Comparison of ENCODE assay signal across 8 cellular contexts in the genomic region with DNA sequence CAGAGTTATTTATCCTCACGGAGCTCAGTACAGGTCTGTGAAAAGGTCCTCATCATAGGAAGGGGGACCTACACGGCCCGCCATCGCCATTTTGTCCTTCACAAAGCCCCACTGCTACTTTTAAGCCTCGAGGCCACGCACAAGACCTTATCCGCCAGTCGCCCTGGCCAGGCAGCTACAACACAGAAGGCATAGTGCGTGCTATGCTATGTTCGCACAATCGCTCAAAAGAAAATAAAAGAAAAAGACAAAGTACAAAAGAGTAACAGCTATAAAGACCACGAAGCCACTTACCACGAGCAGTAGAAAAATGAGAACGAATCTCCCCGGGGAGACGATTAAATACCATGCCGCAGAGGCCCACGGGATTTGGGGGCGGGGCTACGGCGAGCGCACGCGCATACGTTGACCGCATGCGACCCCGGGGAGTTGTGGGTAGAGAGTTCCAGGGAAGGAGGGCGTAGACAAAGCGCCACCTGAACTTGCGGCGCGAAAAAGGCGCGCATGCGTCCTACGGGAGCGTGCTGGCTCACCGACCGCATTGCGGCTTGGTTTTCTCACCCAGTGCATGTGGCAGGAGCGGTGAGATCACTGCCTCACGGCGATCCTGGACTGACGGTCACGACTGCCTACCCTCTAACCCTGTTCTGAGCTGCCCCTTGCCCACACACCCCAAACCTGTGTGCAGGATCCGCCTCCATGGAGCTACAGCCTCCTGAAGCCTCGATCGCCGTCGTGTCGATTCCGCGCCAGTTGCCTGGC. TPM values are rescaled to one million over a fixed set of nuclear protein-coding genes. Genes with fewer than 3 reads are reported as not detected.
DNase-seq lines count a peak whose midpoint lies in the region; ATAC-seq, FAIRE-seq and TF ChIP-seq lines count a peak whose summit lies in the region.

No MANE protein-coding gene starts in this region.

- DNase-seq in GM12892 (ENCODE audit: insufficient read length) (peak; percentile 83), NCI-H1436 treated with DMSO at 0.1 percent for 48 hours (lab: John Stamatoyannopoulos, UW) (peak; percentile 88), T follicular helper cell (ENCODE audit: low read depth) (peak; percentile 94), amniotic epithelial cell (ENCODE audit: low read depth) (peak; percentile 96), heart right ventricle (peak; percentile 96), progenitor cell of endocrine pancreas (ENCODE audit: low spot score, unreplicated experiment) (peak; percentile 96), ureter (ENCODE audit: low spot score) (peak; percentile 98)

- peak overlapping the region; percentile 51 to 98 (median 68) for H3K4me3 ChIP-seq in heart right ventricle

- no peaks in the 10 kb centered on the region for H3K9me3 ChIP-seq in heart right ventricle

- peaks cover 55% of the 10 kb centered on the region for H3K4me1 Mint-ChIP-seq in progenitor cell of endocrine pancreas (ENCODE audit: low read depth)

- peak overlapping the region; percentile 1 to 88 (median 77) for H3K27ac ChIP-seq in heart right ventricle

- TF ChIP-seq POLR2A in GM12892 (IDR thresholded peaks at IDR 0.05; ENCODE audit: low read depth, low read length), result peak; percentile 100

- peaks cover 12 to 49% (median 29%) of the 10 kb centered on the region in 9 donors for H3K4me1 ChIP-seq in heart right ventricle

- peak; percentile 98 for FAIRE-seq in GM12892 (lab: Jason Lieb, UNC)

- WGBS in heart right ventricle, 2 donors, result 0% methylated on average over 54 of the region's 54 CpGs

- peak; percentile 91 for ATAC-seq in HG02840 (IDR thresholded peaks at IDR 0.05; ENCODE audit: low FRiP score, unreplicated experiment)
- peak; percentile 97 to 99 (median 99) for ATAC-seq in heart right ventricle

- H3K4me3 Mint-ChIP-seq in progenitor cell of endocrine pancreas (ENCODE audit: low read depth), result peak overlapping the region; percentile 98

- H3K36me3 ChIP-seq in heart right ventricle, result peaks cover 0 to 39% (median 29%) of the 10 kb centered on the region in 9 donors

- H3K36me3 Mint-ChIP-seq in progenitor cell of endocrine pancreas (ENCODE audit: insufficient read depth), result peaks cover 29% of the 10 kb centered on the region

- no peaks in the 10 kb centered on the region for H3K9me3 Mint-ChIP-seq in progenitor cell of endocrine pancreas (ENCODE audit: low read depth)

- no peaks in the 10 kb centered on the region for H3K27me3 Mint-ChIP-seq in progenitor cell of endocrine pancreas

- intact Hi-C loops in heart right ventricle (cut with DNase I), result loop anchor here in 4 of 10 donors (2.0 to 10.0 kb wide), 4 partner anchors 15 to 281 kb away; partner anchors contain the start of genes TMEM179B (in 2 of the 4), EEF1G (in 1 of the 4) and TUT1 (in 1 of the 4)

- H3K27ac Mint-ChIP-seq in progenitor cell of endocrine pancreas, result peak overlapping the region; percentile 99

- TF ChIP-seq CTCF in heart right ventricle (IDR thresholded peaks at IDR 0.05) (no peak), progenitor cell of endocrine pancreas (IDR thresholded peaks at IDR 0.05; ENCODE audit: unreplicated experiment) (no peak)

- H3K27me3 ChIP-seq in heart right ventricle, result no peaks in the 10 kb centered on the region

RNA-seq across cellular contexts. Expression of gene WDR74, which starts 16.4 kb away (rescaled TPM):
- polyA plus RNA-seq in GM12892 (2012; ENCODE audit: missing spikeins), result 51.3 TPM
- total RNA-seq in heart right ventricle (10 to 100 TPM; 17.7 to 31.2 (median 22.9) TPM), progenitor cell of endocrine pancreas (55.8 and 60.3 TPM in 2 replicates), ureter (58.8 TPM)
- 10 to 100 TPM; 48.3 to 62.4 TPM for polyA plus RNA-seq in heart right ventricle

RNA-seq across cellular contexts. Expression of gene TEX54, which starts 23.1 kb away (rescaled TPM):
- not detected for polyA plus RNA-seq in GM12892 (2012; ENCODE audit: missing spikeins)
- total RNA-seq in heart right ventricle (not detected), progenitor cell of endocrine pancreas (not detected in 2 replicates), ureter (not detected)
- not detected for polyA plus RNA-seq in heart right ventricle

RNA-seq across cellular contexts. Expression of gene STX5, which starts 23.9 kb away (rescaled TPM):
- polyA plus RNA-seq in GM12892 (2012; ENCODE audit: missing spikeins), result 23.9 TPM
- 10 to 100 TPM; 16.8 to 27.0 (median 19.0) TPM for total RNA-seq in heart right ventricle
- 10 to 100 TPM; 13.6 to 31.9 TPM for polyA plus RNA-seq in heart right ventricle
- 39.3 and 45.3 TPM in 2 replicates for total RNA-seq in progenitor cell of endocrine pancreas
- total RNA-seq in ureter, result 30.1 TPM

RNA-seq across cellular contexts. Expression of gene SLC3A2, which starts 24.9 kb away (rescaled TPM):
- 90.4 TPM for polyA plus RNA-seq in GM12892 (2012; ENCODE audit: missing spikeins)
- 10 to 100 TPM; 32.0 to 78.4 (median 42.6) TPM for total RNA-seq in heart right ventricle
- polyA plus RNA-seq in heart right ventricle, result 100 to 1,000 TPM in 1 of 2 donors, 10 to 100 TPM in 1; 36.2 to 110 TPM
- total RNA-seq in progenitor cell of endocrine pancreas, result 140 and 180 TPM in 2 replicates
- 245 TPM for total RNA-seq in ureter

RNA-seq across cellular contexts. Expression of gene NXF1, which starts 50.5 kb away (rescaled TPM):
- 51.3 TPM for polyA plus RNA-seq in GM12892 (2012; ENCODE audit: missing spikeins)
- total RNA-seq in heart right ventricle (10 to 100 TPM; 28.3 to 58.7 (median 36.7) TPM), progenitor cell of endocrine pancreas (120 and 130 TPM in 2 replicates), ureter (94.6 TPM)
- 10 to 100 TPM; 66.6 to 96.7 TPM for polyA plus RNA-seq in heart right ventricle

Comparison
In these comparisons a context has a peak if more than half of its experiments do, and no peak if none do; other contexts are left out.
1. Peak in every context shown above with its lines: DNase-seq, ATAC-seq, H3K4me3 ChIP-seq and H3K27ac ChIP-seq.